In genomic region chr6:13024616-13025015, GRCh38 we compare ENCODE assay signal across 25 cellular contexts.
"Had no signal": no experiment of that assay in that cellular context is flagged by ENCODE, and none has a peak within 500 bp of the region (broad histone marks: within the 10 kb centered on the region; RNA-seq: fewer than 3 reads in every experiment).

No MANE protein-coding gene starts in this region.

- H3K9me3 ChIP-seq: left lung, lower lobe of right lung, ovary, right atrium auricular region, right lobe of liver, thyroid gland, uterus had no signal

- H3K4me2 ChIP-seq: smooth muscle cell had no signal

- DNase-seq: hypothalamus; immature natural killer cell; kidney; left colon; left lung; lower lobe of right lung; mammary epithelial cell; mesenchymal stem cell; naive thymus-derived CD4-positive, alpha-beta T cell; ovary; right lobe of liver; stimulated activated CD4-positive, alpha-beta T cell treated with anti-CD3 and anti-CD28 coated beads, Interleukin-1b, Interleukin-23, amount 100 ng/mL, for 48 hours; stimulated activated CD4-positive, alpha-beta T cell treated with anti-CD3 and anti-CD28 coated beads, Interleukin-2, amount 100 ng/mL, for 48 hours; stimulated activated CD4-positive, alpha-beta T cell treated with anti-CD3 and anti-CD28 coated beads, Interleukin-4, amount 100 ng/mL, for 4 hours; stimulated activated CD8-positive, alpha-beta memory T cell treated with anti-CD3 and anti-CD28 coated beads, Interleukin-4, amount 100 ng/mL, for 48 hours; stimulated activated naive CD4-positive, alpha-beta T cell treated with Interleukin-2 at 50 U/mL for 16 hours; stimulated activated naive CD8-positive, alpha-beta T cell treated with anti-CD3 and anti-CD28 coated beads, Interleukin-15, amount 100 ng/mL, for 72 hours; substantia nigra; thyroid gland; trophoblast cell; uterus had no signal

- H3K4me1 ChIP-seq: left lung, lower lobe of right lung, right lobe of liver, uterus had no signal

- ATAC-seq: left colon; left lung; lower lobe of right lung; naive thymus-derived CD4-positive, alpha-beta T cell; natural killer cell treated with Interleukin-12 subunit alpha and Interleukin-12 subunit beta and Interleukin-15 and Interleukin-18, amount 100 ng/mL, for 72 hours; right lobe of liver; stimulated activated memory B cell treated with anti-CD40 and anti-IgM and Interleukin-4, amounts not matched to agents 10 μg/mL and 1 μg/mL and 100 μg/mL, for 72 hours; stimulated activated naive CD8-positive, alpha-beta T cell treated with anti-CD3 and anti-CD28 coated beads, Interleukin-15, amount 100 ng/mL, for 72 hours had no signal

- H3K36me3 ChIP-seq: left lung, lower lobe of right lung, ovary, right atrium auricular region, right lobe of liver, thyroid gland, uterus had no signal

- H3K4me3 ChIP-seq: left lung, lower lobe of right lung, ovary, right atrium auricular region, right lobe of liver, smooth muscle cell, thyroid gland, uterus had no signal

- H3K27ac ChIP-seq: left lung, lower lobe of right lung, ovary, right atrium auricular region, right lobe of liver, thyroid gland, uterus had no signal

- H3K27me3 ChIP-seq: left lung, ovary, right atrium auricular region, right lobe of liver, thyroid gland, uterus had no signal
